14 cellular contexts compared by ENCODE assay signal in genomic region chr14:97251423-97252155, GRCh38.
DNase-seq lines count a peak whose midpoint lies in the region; ATAC-seq and TF ChIP-seq lines count a peak whose summit lies in the region.
"Had no signal": no experiment of that assay in that cellular context is flagged by ENCODE, and none has a peak within 500 bp of the region (broad histone marks: within the 10 kb centered on the region; RNA-seq: fewer than 3 reads in every experiment).

No MANE protein-coding gene starts in this region.

- H4K20me1 ChIP-seq in DND-41 (ENCODE audit: insufficient read depth, low read length) (no peaks in the 10 kb centered on the region), GM23338 (replicated peaks; ENCODE audit: insufficient read depth) (no peaks in the 10 kb centered on the region)

- H3K9me2 ChIP-seq in GM23338 (ENCODE audit: insufficient read depth) = no peaks in the 10 kb centered on the region

- TF ChIP-seq CTCF in DND-41 (IDR thresholded peaks at IDR 0.05; ENCODE audit: borderline replicate concordance, extremely low read depth, low read length, poor library complexity, severe bottlenecking) (peak; percentile 56), GM23338 (conservative IDR thresholded peaks at IDR 0.05; ENCODE audit: low read depth in 2 of 2) (peak; percentile 45 to 68)

- H3K4me3 Mint-ChIP-seq in GM23338 = no peak overlapping the region
- H3K4me3 Mint-ChIP-seq in central memory CD8-positive, alpha-beta T cell = no peak overlapping the region

- DNase-seq in DND-41 (peak; percentile 76), GM23338 (ENCODE audit: low spot score) (peak; percentile 71), NOMO-1 treated with DMSO at 0.1 percent for 48 hours (lab: John Stamatoyannopoulos, UW; ENCODE audit: unreplicated experiment) (peak; percentile 50), NCI-H1694 (lab: John Stamatoyannopoulos, UW) (no peak), hypothalamus (lab: John Stamatoyannopoulos, UW) (no peak)
- DNase-seq in central memory CD8-positive, alpha-beta T cell (ENCODE audit: low spot score in 2 of 2) = no peak
- no peak for DNase-seq in activated CD4-positive, CD25-positive, alpha-beta regulatory T cell (lab: John Stamatoyannopoulos, UW)
- DNase-seq: BE2C, cerebellar nuclear complex, heart right ventricle, small intestine had no signal

- H3K4me2 ChIP-seq in DND-41 (ENCODE audit: insufficient read depth, low read length) (peak overlapping the region; percentile 18), GM23338 (no peak overlapping the region)

- H3K27ac ChIP-seq in DND-41 (ENCODE audit: low read length) (peak overlapping the region; percentile 70), GM23338 (ENCODE audit: low read depth) (no peak overlapping the region)
- H3K27ac ChIP-seq: heart right ventricle, neutrophil had no signal

- H3K9me3 Mint-ChIP-seq in GM23338 = no peaks in the 10 kb centered on the region
- H3K9me3 Mint-ChIP-seq in central memory CD8-positive, alpha-beta T cell = no peaks in the 10 kb centered on the region
- H3K9me3 Mint-ChIP-seq: activated naive CD4-positive, alpha-beta T cell treated with anti-CD3 and anti-CD28 coated beads, Interleukin-2, amount 50 U/mL, for 72 hours had no signal

- ATAC-seq in DND-41 (ENCODE audit: insufficient read depth, low read depth) = peak; percentile 81
- ATAC-seq in GM23338 = peak; percentile 98
- ATAC-seq in central memory CD8-positive, alpha-beta T cell (replicated peaks; ENCODE audit: extremely low read depth, poor library complexity, severe bottlenecking) = no peak
- ATAC-seq in GM18873 (IDR thresholded peaks at IDR 0.05; ENCODE audit: low FRiP score, unreplicated experiment) = no peak
- ATAC-seq: heart right ventricle had no signal

- no peaks in the 10 kb centered on the region for H3K36me3 ChIP-seq in DND-41 (ENCODE audit: insufficient read depth, low read length)
- no peaks in the 10 kb centered on the region for H3K36me3 ChIP-seq in GM23338 (ENCODE audit: insufficient read depth)
- H3K36me3 ChIP-seq: BE2C, heart right ventricle, neutrophil had no signal

- H3K4me1 ChIP-seq in DND-41 (ENCODE audit: insufficient read depth, low read length) (peaks cover 36% of the 10 kb centered on the region), GM23338 (ENCODE audit: insufficient read depth) (no peaks in the 10 kb centered on the region)
- H3K4me1 ChIP-seq: BE2C, heart right ventricle had no signal

- no peaks in the 10 kb centered on the region for H3F3A ChIP-seq in GM23338 (replicated peaks; ENCODE audit: low read depth)

- H3K9me3 ChIP-seq in DND-41 (ENCODE audit: insufficient read depth, low read length, severe bottlenecking) = no peaks in the 10 kb centered on the region
- H3K9me3 ChIP-seq: BE2C, neutrophil had no signal

- peak overlapping the region; percentile 8; the same call in 1 of the 2 replicates for H3K9ac ChIP-seq in DND-41 (ENCODE audit: low read depth, low read length)

- 0 out of 2 replicates have a peak overlapping the region, but pooled peaks have one; percentile 21 for H2AFZ ChIP-seq in DND-41 (ENCODE audit: low read depth, low read length)
- H2AFZ ChIP-seq in GM23338 = no peak overlapping the region

- H3K79me2 ChIP-seq in DND-41 (ENCODE audit: insufficient read depth, low read length) (no peaks in the 10 kb centered on the region), GM23338 (replicated peaks; ENCODE audit: insufficient read depth) (no peaks in the 10 kb centered on the region)

- H3K4me3 ChIP-seq in DND-41 (ENCODE audit: low read depth in 1 of 2, low read length in 2 of 2) = no peak overlapping the region
- H3K4me3 ChIP-seq in GM23338 = no peak overlapping the region
- H3K4me3 ChIP-seq: heart right ventricle had no signal

- H3K27me3 ChIP-seq in DND-41 (ENCODE audit: insufficient read depth, low read length, poor library complexity) (no peaks in the 10 kb centered on the region), GM23338 (ENCODE audit: insufficient read depth) (no peaks in the 10 kb centered on the region)
- H3K27me3 ChIP-seq: BE2C had no signal

- H3K27me3 Mint-ChIP-seq in GM23338 (ENCODE audit: insufficient read depth, low read depth, poor library complexity) = peaks cover 3% of the 10 kb centered on the region
- H3K27me3 Mint-ChIP-seq in central memory CD8-positive, alpha-beta T cell = peaks cover 4% of the 10 kb centered on the region

- no peaks in the 10 kb centered on the region for H3K36me3 Mint-ChIP-seq in GM23338 (ENCODE audit: low read depth)
- peaks cover 2% of the 10 kb centered on the region for H3K36me3 Mint-ChIP-seq in central memory CD8-positive, alpha-beta T cell (ENCODE audit: insufficient read depth)
- H3K36me3 Mint-ChIP-seq: activated naive CD4-positive, alpha-beta T cell treated with anti-CD3 and anti-CD28 coated beads, Interleukin-2, amount 50 U/mL, for 72 hours had no signal

- H3K27ac Mint-ChIP-seq in GM23338 = no peak overlapping the region; the same call in 1 of the 2 replicates
- H3K27ac Mint-ChIP-seq in central memory CD8-positive, alpha-beta T cell (ENCODE audit: low read depth) = peak overlapping the region; percentile 2

- H3K4me1 Mint-ChIP-seq in GM23338 = no peaks in the 10 kb centered on the region; the same call in 2 of the 3 replicates
- peaks cover 15% of the 10 kb centered on the region for H3K4me1 Mint-ChIP-seq in central memory CD8-positive, alpha-beta T cell

TF ChIP-seq in GM23338, 12 proteins besides CTCF, POLR2A, EP300 and RAD21 (continues in another document):
- no peak for TF ChIP-seq ETS1 (IDR thresholded peaks at IDR 0.05)
- TF ChIP-seq EZH2phosphoT487 (IDR thresholded peaks at IDR 0.05; ENCODE audit: unreplicated experiment) = no peak
- TF ChIP-seq ZNF462 (CRISPR knock-in tag; IDR thresholded peaks at IDR 0.05) = no peak

Comparison
In these comparisons a context has a peak if more than half of its experiments do, and no peak if none do; other contexts are left out.
1. ATAC-seq: peak in DND-41 (single experiment) and GM23338 (single experiment); none in central memory CD8-positive, alpha-beta T cell (single experiment) and GM18873 (single experiment).
2. DNase-seq: peak in DND-41 (single experiment), GM23338 (single experiment) and NOMO-1 treated with DMSO at 0.1 percent for 48 hours (single experiment); none in central memory CD8-positive, alpha-beta T cell (0 of 2), NCI-H1694 (single experiment), hypothalamus (0 of 51) and activated CD4-positive, CD25-positive, alpha-beta regulatory T cell (0 of 4).